In genomic region chr9:124384210-124384609, GRCh38 we compare ENCODE assay signal across 23 cellular contexts.
"Had no signal": no experiment of that assay in that cellular context is flagged by ENCODE, and none has a peak within 500 bp of the region (broad histone marks: within the 10 kb centered on the region; RNA-seq: fewer than 3 reads in every experiment).

No MANE protein-coding gene starts in this region.

- H3K27me3 ChIP-seq: ascending aorta, cardiac muscle cell, SJCRH30 had no signal

- H3K36me3 ChIP-seq: cardiac muscle cell had no signal

- H3K9me3 ChIP-seq: ascending aorta, SJCRH30 had no signal

- ATAC-seq: activated CD4-positive, alpha-beta T cell treated with anti-CD3 and anti-CD28 coated beads for 36 hours; activated CD4-positive, CD25-positive, alpha-beta regulatory T cell treated with anti-CD3 and anti-CD28 coated beads, Interleukin-2, amount 50 U/mL, for 24 hours; activated CD8-positive, alpha-beta T cell treated with anti-CD3 and anti-CD28 coated beads, Interleukin-2, amount 10 ng/mL, durations not matched to agents 7 days and 5 days; K562; WTC11 had no signal

- H3K4me1 ChIP-seq: ascending aorta, SJCRH30 had no signal

- H3K4me3 ChIP-seq: ascending aorta, cardiac muscle cell, K562, PC-9, SJCRH30, SK-N-MC had no signal

- H3K27ac ChIP-seq: ascending aorta, cardiac muscle cell, PC-9, RWPE1, SJCRH30, SK-N-MC had no signal

- DNase-seq: activated CD4-positive, alpha-beta T cell treated with anti-CD3 and anti-CD28 coated beads for 36 hours; activated CD4-positive, alpha-beta T cell treated with anti-CD3 and anti-CD28 coated beads, Interleukin-2, amount 10 ng/mL, durations not matched to agents 7 days and 5 days; activated CD4-positive, alpha-beta T cell treated with anti-CD3 and anti-CD28 coated beads, Interleukin-2, amount 50 U/mL, for 48 hours; activated CD8-positive, alpha-beta T cell treated with anti-CD3 and anti-CD28 coated beads, Interleukin-2, amount 10 ng/mL, durations not matched to agents 7 days and 5 days; activated gamma-delta T cell; activated naive CD4-positive, alpha-beta T cell treated with Interleukin-2 at 50 U/mL for 16 hours; activated naive CD8-positive, alpha-beta T cell treated with anti-CD3 and anti-CD28 coated beads, Interleukin-2, amount 10 ng/mL, durations not matched to agents 7 days and 5 days; activated T-cell treated with anti-CD3 and anti-CD28 coated beads, Interleukin-2, amount 50 U/mL, for 24 hours; amygdala; NCI-H1417 treated with DMSO at 0.1 percent for 48 hours; NCI-H187 treated with DMSO at 0.1 percent for 48 hours; NCI-H526; NCI-H748 treated with DMSO at 0.1 percent for 48 hours; NK-92 treated with Interleukin-12 subunit alpha and Interleukin-12 subunit beta, amount 100 ng/mL, for 24 hours; PC-9; SJCRH30 had no signal
